ENCODE assay signal across 26 cellular contexts in genomic region chr2:27885656-27886055, GRCh38. TPM values are rescaled to one million over a fixed set of nuclear protein-coding genes. Genes with fewer than 3 reads are reported as not detected.
A peak's percentile ranks its signal among the peaks of the same experiment; 100 is the strongest.
DNase-seq lines count a peak whose midpoint lies in the region; ATAC-seq and TF ChIP-seq lines count a peak whose summit lies in the region.
"Had no signal": no experiment of that assay in that cellular context is flagged by ENCODE, and none has a peak within 500 bp of the region (broad histone marks: within the 10 kb centered on the region; RNA-seq: fewer than 3 reads in every experiment).

No MANE protein-coding gene starts in this region.

- TF ChIP-seq CTCF in brain microvascular endothelial cell (IDR thresholded peaks at IDR 0.05; ENCODE audit: low read depth, low read length, missing control alignments) (no peak), thyroid gland (IDR thresholded peaks at IDR 0.05) (no peak)

- peaks cover 12% of the 10 kb centered on the region for H3K79me2 ChIP-seq in GM23248 (ENCODE audit: insufficient read depth)

- H3K9me3 ChIP-seq in GM23248 (ENCODE audit: low read depth) (no peaks in the 10 kb centered on the region), skeletal muscle satellite cell (replicated peaks; ENCODE audit: low read length) (no peaks in the 10 kb centered on the region), thyroid gland (no peaks in the 10 kb centered on the region)
- H3K9me3 ChIP-seq: adrenal gland, left ventricle myocardium inferior, right lobe of liver had no signal

- DNase-seq in GM23248 (peak; percentile 26), brain microvascular endothelial cell (no peak), iris pigment epithelial cell (ENCODE audit: low read depth) (peak; percentile 41), thyroid gland (no peak)
- DNase-seq: activated CD4-positive, alpha-beta T cell treated with anti-CD3 and anti-CD28 coated beads, Interleukin-2, amount 50 U/mL, for 48 hours; activated CD8-positive, alpha-beta memory T cell treated with anti-CD3 and anti-CD28 coated beads, Interleukin-2, amount 50 U/mL, for 4 hours; activated naive CD4-positive, alpha-beta T cell treated with anti-CD3 and anti-CD28 coated beads for 36 hours; adrenal gland; DND-41; hypothalamus; immature natural killer cell; left ventricle myocardium inferior; natural killer cell; NCI-H1694 treated with DMSO at 0.1 percent for 48 hours; NK-92 treated with Interleukin-12 subunit alpha and Interleukin-12 subunit beta, amount 100 ng/mL, for 24 hours; PC-9; right lobe of liver; SHP77 treated with DMSO at 0.1 percent for 48 hours; stimulated activated naive CD4-positive, alpha-beta T cell; T1000 had no signal

- no peaks in the 10 kb centered on the region for H3K27me3 ChIP-seq in GM23248 (replicated peaks; ENCODE audit: insufficient read depth)
- H3K27me3 ChIP-seq in brain microvascular endothelial cell (replicated peaks) = no peaks in the 10 kb centered on the region
- H3K27me3 ChIP-seq in skeletal muscle satellite cell (ENCODE audit: control insufficient read depth, insufficient read depth, low read length) = no peaks in the 10 kb centered on the region
- H3K27me3 ChIP-seq in thyroid gland = no peaks in the 10 kb centered on the region
- H3K27me3 ChIP-seq: adrenal gland, right lobe of liver had no signal

- H3K36me3 ChIP-seq in GM23248 (ENCODE audit: low read depth) = no peaks in the 10 kb centered on the region
- no peaks in the 10 kb centered on the region for H3K36me3 ChIP-seq in brain microvascular endothelial cell (replicated peaks)
- H3K36me3 ChIP-seq in skeletal muscle satellite cell (ENCODE audit: insufficient read depth, low read length) = no peaks in the 10 kb centered on the region
- H3K36me3 ChIP-seq in thyroid gland = no peaks in the 10 kb centered on the region
- H3K36me3 ChIP-seq: adrenal gland, left ventricle myocardium inferior, right lobe of liver had no signal

- H3K9me2 ChIP-seq in GM23248 (ENCODE audit: insufficient read depth) = no peaks in the 10 kb centered on the region

- H3F3A ChIP-seq in GM23248 (ENCODE audit: insufficient read depth) = peaks cover 39% of the 10 kb centered on the region

- intact Hi-C loops in thyroid gland (cut with DNase I) = no loop called here

- peak overlapping the region; percentile 57 for H2AFZ ChIP-seq in GM23248
- H2AFZ ChIP-seq: parathyroid adenoma, PC-9 had no signal

- H3K9ac ChIP-seq in GM23248 = peak overlapping the region; percentile 12; the same call in 1 of the 2 replicates
- H3K9ac ChIP-seq in skeletal muscle satellite cell (ENCODE audit: low read depth, low read length) = peak overlapping the region; percentile 20
- H3K9ac ChIP-seq: parathyroid adenoma had no signal

- H3K27ac ChIP-seq in GM23248 (peak overlapping the region; percentile 49), brain microvascular endothelial cell (peak overlapping the region; percentile 83), thyroid gland (no peak overlapping the region)
- H3K27ac ChIP-seq: coronary artery, left ventricle myocardium inferior, parathyroid adenoma, PC-9, right lobe of liver had no signal

- no peaks in the 10 kb centered on the region for H4K20me1 ChIP-seq in GM23248 (ENCODE audit: insufficient read depth)

- H3K4me2 ChIP-seq in GM23248 (ENCODE audit: unreplicated experiment) (peak overlapping the region; percentile 53), skeletal muscle satellite cell (ENCODE audit: low read length) (peak overlapping the region; percentile 19)
- H3K4me2 ChIP-seq: PC-9 had no signal

- ATAC-seq in GM18505 (IDR thresholded peaks at IDR 0.05; ENCODE audit: unreplicated experiment) (no peak), HG03439 (IDR thresholded peaks at IDR 0.05; ENCODE audit: unreplicated experiment) (no peak)
- ATAC-seq: GM12878, natural killer cell, right lobe of liver had no signal

- in situ Hi-C loops in GM23248 (cut with MboI) (no loop called here), brain microvascular endothelial cell (cut with HindIII; ENCODE audit: low pct_ligation_motif_present, low sequenced_read_pairs) (no loop called here)

- H3K4me1 ChIP-seq in GM23248 (ENCODE audit: insufficient read depth) (peaks cover 42% of the 10 kb centered on the region), skeletal muscle satellite cell (ENCODE audit: control insufficient read depth, insufficient read depth, low read length) (peaks cover 38% of the 10 kb centered on the region), thyroid gland (peaks cover 5 to 9% of the 10 kb centered on the region in 2 donors)
- H3K4me1 ChIP-seq: parathyroid adenoma had no signal

- TF ChIP-seq POLR2A in thyroid gland (IDR thresholded peaks at IDR 0.05) (no peak), GM18505 (IDR thresholded peaks at IDR 0.05; ENCODE audit: borderline replicate concordance, extremely low read depth, insufficient read depth, insufficient read length) (no peak)

- 0 to 2% methylated on average over 1 of the region's 1 CpG for WGBS in GM23248 (ENCODE audit: low coverage in 1 of 2, low lambda C conversion rate in 2 of 2, missing lambda C conversion rate in 2 of 2), 2 experiments
- 77 to 78% methylated on average over 1 of the region's 1 CpG for WGBS in thyroid gland, 2 donors

- H3K4me3 ChIP-seq in GM23248 (0 out of 2 replicates have a peak overlapping the region, but pooled peaks have one; percentile 2), brain microvascular endothelial cell (ENCODE audit: low read depth, low read length) (no peak overlapping the region), skeletal muscle satellite cell (ENCODE audit: low read length) (no peak overlapping the region), thyroid gland (replicated peaks in 1 of 3) (no peak overlapping the region)
- H3K4me3 ChIP-seq: adrenal gland, coronary artery, GM12878, left ventricle myocardium inferior, PC-9, right lobe of liver had no signal

RNA-seq across cellular contexts. Expression of gene RBKS, which starts 4.5 kb away (rescaled TPM):
- 2.8 and 3.0 TPM in 2 replicates for total RNA-seq in GM23248 (2014; rRNA removed; shearing (Covaris generic))
- polyA plus RNA-seq in GM23248 (2016; fragmentation: Nextera tagmentation; extraction: Ambion mirVana) = 3.6 and 4.0 TPM in 2 replicates
- 0.76 and 2.0 TPM in 2 replicates for total RNA-seq in skeletal muscle satellite cell (2012; rRNA removed)
- 10 to 100 TPM in 1 of 4 donors, 1 to 10 TPM in 3; 6.9 to 10.6 (median 8.1) TPM for total RNA-seq in thyroid gland

RNA-seq across cellular contexts. Expression of gene BABAM2, which starts 4.9 kb away (rescaled TPM):
- 22.8 and 35.2 TPM in 2 replicates for total RNA-seq in GM23248 (2014; rRNA removed; shearing (Covaris generic))
- 45.6 and 46.1 TPM in 2 replicates for polyA plus RNA-seq in GM23248 (2016; fragmentation: Nextera tagmentation; extraction: Ambion mirVana)
- 23.2 and 23.6 TPM in 2 replicates for total RNA-seq in skeletal muscle satellite cell (2012; rRNA removed)
- total RNA-seq in thyroid gland = 10 to 100 TPM; 33.2 to 70.3 (median 38.6) TPM

Comparison
In these comparisons a context has a peak if more than half of its experiments do, and no peak if none do; other contexts are left out.
1. DNase-seq: peak in GM23248 (single experiment) and iris pigment epithelial cell (single experiment); none in brain microvascular endothelial cell (single experiment) and thyroid gland (0 of 2).
2. H3K27ac ChIP-seq: peak in GM23248 (single experiment) and brain microvascular endothelial cell (single experiment); none in thyroid gland (0 of 3).